13 cellular contexts compared by ENCODE assay signal in the genomic region with DNA sequence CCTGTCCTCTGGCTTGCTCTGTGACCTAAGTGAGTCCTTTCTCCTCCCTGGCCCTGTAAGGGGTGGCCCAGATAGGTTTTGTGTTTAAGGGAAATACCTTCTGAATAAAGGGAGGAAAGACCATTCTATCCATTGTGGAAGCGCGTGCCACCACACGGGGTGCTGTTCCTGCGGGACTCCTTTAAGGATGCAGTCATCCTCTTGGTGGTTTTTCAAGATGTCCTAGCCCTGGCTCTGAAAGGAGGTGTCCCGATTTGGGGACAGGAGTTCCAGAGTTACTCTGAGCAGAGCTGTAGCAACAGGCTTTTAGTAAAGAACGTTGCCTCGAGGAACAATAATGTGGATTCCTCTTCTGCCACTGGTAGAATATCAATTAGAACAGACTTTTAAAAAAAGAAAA. TPM values are rescaled to one million over a fixed set of nuclear protein-coding genes. Genes with fewer than 3 reads are reported as not detected.
A peak's percentile ranks its signal among the peaks of the same experiment; 100 is the strongest.
DNase-seq lines count a peak whose midpoint lies in the region; ATAC-seq, FAIRE-seq and TF ChIP-seq lines count a peak whose summit lies in the region.
"Had no signal": no experiment of that assay in that cellular context is flagged by ENCODE, and none has a peak within 500 bp of the region (broad histone marks: within the 10 kb centered on the region; RNA-seq: fewer than 3 reads in every experiment).

No MANE protein-coding gene starts in this region.

- BruUV-seq in Calu3 (replicated peaks; lab: Mats Ljungman, UMichigan) (no TSS peak), endothelial cell of umbilical vein (replicated peaks; lab: Mats Ljungman, UMichigan) (no TSS peak)

- H3K4me3 ChIP-seq in OCI-LY1 (ENCODE audit: low read depth, low read length, poor library complexity, severe bottlenecking) = no peak overlapping the region
- H3K4me3 ChIP-seq in endothelial cell of umbilical vein (replicated peaks in 1 of 3; ENCODE audit: insufficient read depth in 1 of 3, low read depth in 1 of 3, low read length in 3 of 3) = no peak overlapping the region
- H3K4me3 ChIP-seq in gastrocnemius medialis = no peak overlapping the region
- no peak overlapping the region for H3K4me3 ChIP-seq in mucosa of descending colon
- H3K4me3 ChIP-seq: right atrium auricular region had no signal

- H2AFZ ChIP-seq in OCI-LY1 (ENCODE audit: low read length) (no peak overlapping the region), endothelial cell of umbilical vein (ENCODE audit: low read depth, low read length) (no peak overlapping the region)

- H3K27ac Mint-ChIP-seq in Calu3 (ENCODE audit: unreplicated experiment) = peak overlapping the region; percentile 86

- no peak overlapping the region for H3K4me2 ChIP-seq in OCI-LY1 (ENCODE audit: low read length)
- H3K4me2 ChIP-seq in endothelial cell of umbilical vein (ENCODE audit: insufficient read depth, low read length) = no peak overlapping the region

- CTCF ChIA-PET in Calu3 (lab: Charles Lee) (no interaction called here), endothelial cell of umbilical vein (lab: Charles Lee) (no interaction called here)

- H3K27ac ChIP-seq in OCI-LY1 (ENCODE audit: low read depth, low read length, poor library complexity, severe bottlenecking) (peak overlapping the region; percentile 55), endothelial cell of umbilical vein (ENCODE audit: insufficient read depth, low read depth, low read length) (no peak overlapping the region), gastrocnemius medialis (peak overlapping the region; percentile 45 to 97 (median 75))

- no peak for DNase-seq in Calu3
- no peak for DNase-seq in endothelial cell of umbilical vein (ENCODE audit: low read depth, low spot score)
- no peak for DNase-seq in gastrocnemius medialis
- no peak for DNase-seq in islet precursor cell
- DNase-seq in GM10266 (ENCODE audit: extremely low spot score) = no peak
- DNase-seq in mucosa of descending colon = no peak
- DNase-seq: activated CD8-positive, alpha-beta T cell treated with anti-CD3 and anti-CD28 coated beads, Interleukin-2, amount 10 ng/mL, durations not matched to agents 7 days and 5 days; cortex of kidney had no signal

- FAIRE-seq in endothelial cell of umbilical vein (lab: Jason Lieb, UNC) = no peak

- POLR2A ChIA-PET in endothelial cell of umbilical vein (lab: Charles Lee) = no interaction called here

- intact Hi-C loops in Calu3 (cut with micrococcal nuclease; ENCODE audit: unreplicated experiment) = no loop called here
- intact Hi-C loops in endothelial cell of umbilical vein (cut with micrococcal nuclease) = loop anchor here (2.0 kb wide), 1 partner anchor 21 kb away; no protein-coding TSS in a partner anchor
- intact Hi-C loops in gastrocnemius medialis (cut with DNase I; ENCODE audit: low total_unique reads) = no loop called here
- intact Hi-C loops in mucosa of descending colon (cut with DNase I, micrococcal nuclease) = no loop called here

- H4K20me1 ChIP-seq in OCI-LY1 (ENCODE audit: insufficient read depth, low read length) = no peaks in the 10 kb centered on the region
- no peaks in the 10 kb centered on the region for H4K20me1 ChIP-seq in endothelial cell of umbilical vein (replicated peaks; ENCODE audit: control insufficient read depth, extremely low read depth, insufficient read depth, low read length)

- no peaks in the 10 kb centered on the region for H3K9me2 ChIP-seq in OCI-LY1 (ENCODE audit: low read depth, low read length)

- no peaks in the 10 kb centered on the region for H3K27me3 ChIP-seq in OCI-LY1 (ENCODE audit: insufficient read depth, low read length)
- no peaks in the 10 kb centered on the region for H3K27me3 ChIP-seq in endothelial cell of umbilical vein (ENCODE audit: control insufficient read depth in 2 of 2, insufficient read depth in 2 of 2, low read length in 2 of 2)
- no peaks in the 10 kb centered on the region for H3K27me3 ChIP-seq in gastrocnemius medialis
- H3K27me3 ChIP-seq: right atrium auricular region had no signal

- TF ChIP-seq CTCF in Calu3 (IDR thresholded peaks at IDR 0.05; ENCODE audit: unreplicated experiment) (no peak), OCI-LY1 (IDR thresholded peaks at IDR 0.05; ENCODE audit: low read length) (no peak), endothelial cell of umbilical vein (IDR thresholded peaks at IDR 0.05; ENCODE audit: extremely low read depth in 1 of 2, insufficient read depth in 1 of 2, low read depth in 1 of 2, low read length in 2 of 2) (peak; percentile 15 to 22), gastrocnemius medialis (IDR thresholded peaks at IDR 0.05 in 4 of 5, conservative IDR thresholded peaks at IDR 0.05 in 1 of 5) (no peak), GM10266 (IDR thresholded peaks at IDR 0.05; ENCODE audit: control insufficient read depth, insufficient read depth, low read depth, missing control alignments) (no peak), mucosa of descending colon (IDR thresholded peaks at IDR 0.05) (no peak)

- H3K4me1 Mint-ChIP-seq in Calu3 (ENCODE audit: low read depth, unreplicated experiment) = peaks cover 24% of the 10 kb centered on the region

- in situ Hi-C loops in gastrocnemius medialis (cut with MboI; ENCODE audit: low sequenced_read_pairs in 4 of 4) = no loop called here

- H3K9ac ChIP-seq in OCI-LY1 (ENCODE audit: low read length) (no peak overlapping the region), endothelial cell of umbilical vein (replicated peaks; ENCODE audit: extremely low read depth, insufficient read depth, low read length) (no peak overlapping the region)

- no peaks in the 10 kb centered on the region for H3F3A ChIP-seq in OCI-LY1 (ENCODE audit: insufficient read depth, low read length)

- H3K27me3 Mint-ChIP-seq in Calu3 (ENCODE audit: unreplicated experiment) = no peaks in the 10 kb centered on the region
- H3K27me3 Mint-ChIP-seq: activated naive CD4-positive, alpha-beta T cell treated with anti-CD3 and anti-CD28 coated beads, Interleukin-2, amount 50 U/mL, for 24 hours had no signal

- H3K9me1 ChIP-seq in endothelial cell of umbilical vein (replicated peaks; ENCODE audit: control insufficient read depth, extremely low read depth, insufficient read depth, low read length) = no peaks in the 10 kb centered on the region

- H3K79me2 ChIP-seq in OCI-LY1 (ENCODE audit: insufficient read depth, low read length) (peaks cover 43% of the 10 kb centered on the region), endothelial cell of umbilical vein (ENCODE audit: control insufficient read depth, insufficient read depth, low read length) (peaks cover 55% of the 10 kb centered on the region)

- TF ChIP-seq POLR2A in endothelial cell of umbilical vein (IDR thresholded peaks at IDR 0.05; ENCODE audit: low read depth, low read length) = no peak
- no peak for TF ChIP-seq POLR2A in gastrocnemius medialis (IDR thresholded peaks at IDR 0.05)

- H3K36me3 Mint-ChIP-seq in Calu3 (ENCODE audit: insufficient read depth, unreplicated experiment) = peaks cover 30% of the 10 kb centered on the region

- dilution Hi-C loops in endothelial cell of umbilical vein (cut with MboI; ENCODE audit: extremely low pct_ligation_motif_present, low sequenced_read_pairs) = no loop called here

- no peaks in the 10 kb centered on the region for H3K9me3 ChIP-seq in OCI-LY1 (ENCODE audit: low read length)
- no peaks in the 10 kb centered on the region for H3K9me3 ChIP-seq in endothelial cell of umbilical vein (replicated peaks; ENCODE audit: control insufficient read depth, insufficient read depth, low read length)
- H3K9me3 ChIP-seq in gastrocnemius medialis = no peaks in the 10 kb centered on the region
- no peaks in the 10 kb centered on the region for H3K9me3 ChIP-seq in mucosa of descending colon
- H3K9me3 ChIP-seq: right atrium auricular region had no signal

- H3K36me3 ChIP-seq in OCI-LY1 (ENCODE audit: insufficient read depth, low read length) (peaks cover 47% of the 10 kb centered on the region; the same call in 1 of the 2 replicates), endothelial cell of umbilical vein (ENCODE audit: control insufficient read depth in 2 of 2, extremely low read depth in 1 of 2, insufficient read depth in 2 of 2, low read length in 2 of 2) (peaks cover 0 to 6% of the 10 kb centered on the region in 2 experiments), gastrocnemius medialis (peaks cover 0 to 15% of the 10 kb centered on the region in 2 donors), mucosa of descending colon (ENCODE audit: low read depth) (no peaks in the 10 kb centered on the region)

- no peak overlapping the region for H3K4me3 Mint-ChIP-seq in Calu3 (ENCODE audit: low read depth, unreplicated experiment)
- H3K4me3 Mint-ChIP-seq: activated CD8-positive, alpha-beta T cell treated with anti-CD3 and anti-CD28 coated beads, Interleukin-2, amount 10 ng/mL, durations not matched to agents 7 days and 5 days; activated naive CD4-positive, alpha-beta T cell treated with anti-CD3 and anti-CD28 coated beads, Interleukin-2, amount 50 U/mL, for 24 hours; T-helper 1 cell treated with Interleukin-12 subunit alpha and Interleukin-12 subunit beta and Interleukin-4 antibody, amounts not matched to agents 30 μg/mL and 1 μg/mL, for 36 hours had no signal

- no peak for ATAC-seq in gastrocnemius medialis
- no peak for ATAC-seq in GM21737 (IDR thresholded peaks at IDR 0.05; ENCODE audit: unreplicated experiment)
- no peak for ATAC-seq in mucosa of descending colon
- ATAC-seq: activated CD8-positive, alpha-beta T cell treated with anti-CD3 and anti-CD28 coated beads, Interleukin-2, amount 10 ng/mL, durations not matched to agents 7 days and 5 days had no signal

- H3K4me1 ChIP-seq in OCI-LY1 (ENCODE audit: insufficient read depth, low read length, severe bottlenecking) (peaks cover 48% of the 10 kb centered on the region), endothelial cell of umbilical vein (ENCODE audit: control insufficient read depth, extremely low read depth, insufficient read depth, low read length) (peaks cover 12% of the 10 kb centered on the region), gastrocnemius medialis (peaks cover 42 to 61% of the 10 kb centered on the region in 2 donors), mucosa of descending colon (ENCODE audit: low read depth) (peaks cover 2% of the 10 kb centered on the region)

- no peaks in the 10 kb centered on the region for H3K9me3 Mint-ChIP-seq in Calu3 (ENCODE audit: low read depth, unreplicated experiment)
- H3K9me3 Mint-ChIP-seq: activated naive CD4-positive, alpha-beta T cell treated with anti-CD3 and anti-CD28 coated beads, Interleukin-2, amount 50 U/mL, for 24 hours; T-helper 1 cell treated with Interleukin-12 subunit alpha and Interleukin-12 subunit beta and Interleukin-4 antibody, amounts not matched to agents 30 μg/mL and 1 μg/mL, for 36 hours had no signal

RNA-seq across cellular contexts. Expression of a gene that starts 9.6 kb away (rescaled TPM):
- 46.3 and 48.3 TPM in 2 replicates for total RNA-seq in Calu3 (2022)
- 33.8 and 38.0 TPM in 2 replicates for total RNA-seq in endothelial cell of umbilical vein
- polyA plus RNA-seq in endothelial cell of umbilical vein = 24.8 and 25.7 TPM in 2 replicates
- 16.9 and 19.1 TPM in 2 replicates for polyA plus RNA-seq in endothelial cell of umbilical vein (2011; cell fraction: cytosol; rRNA removed)
- polyA plus RNA-seq in endothelial cell of umbilical vein (2011; cell fraction: nucleus; rRNA removed) = 51.5 and 59.3 TPM in 2 replicates
- polyA plus RNA-seq in endothelial cell of umbilical vein (2012) = 13.7 and 19.6 TPM in 2 replicates
- polyA minus RNA-seq in endothelial cell of umbilical vein = 75.0 and 82.1 TPM in 2 replicates
- 12.4 TPM for polyA minus RNA-seq in endothelial cell of umbilical vein (2011; cell fraction: cytosol; rRNA and poly(A)+ RNA removed)
- 47.6 and 56.2 TPM in 2 replicates for polyA minus RNA-seq in endothelial cell of umbilical vein (2011; cell fraction: nucleus; rRNA and poly(A)+ RNA removed)
- 100 to 1,000 TPM in 2 of 4 donors, 10 to 100 TPM in 2; 42.1 to 119 (median 88.7) TPM for total RNA-seq in gastrocnemius medialis
- 10 to 100 TPM in 2 of 3 donors, 1 to 10 TPM in 1; 4.4 to 11.2 (median 10.5) TPM for total RNA-seq in mucosa of descending colon

Comparison
In these comparisons a context has a peak if more than half of its experiments do, and no peak if none do; other contexts are left out.
1. CTCF ChIP-seq: peak in endothelial cell of umbilical vein (2 of 2); none in Calu3 (single experiment), OCI-LY1 (single experiment), gastrocnemius medialis (0 of 5), GM10266 (single experiment) and mucosa of descending colon (single experiment).